In the genomic region with DNA sequence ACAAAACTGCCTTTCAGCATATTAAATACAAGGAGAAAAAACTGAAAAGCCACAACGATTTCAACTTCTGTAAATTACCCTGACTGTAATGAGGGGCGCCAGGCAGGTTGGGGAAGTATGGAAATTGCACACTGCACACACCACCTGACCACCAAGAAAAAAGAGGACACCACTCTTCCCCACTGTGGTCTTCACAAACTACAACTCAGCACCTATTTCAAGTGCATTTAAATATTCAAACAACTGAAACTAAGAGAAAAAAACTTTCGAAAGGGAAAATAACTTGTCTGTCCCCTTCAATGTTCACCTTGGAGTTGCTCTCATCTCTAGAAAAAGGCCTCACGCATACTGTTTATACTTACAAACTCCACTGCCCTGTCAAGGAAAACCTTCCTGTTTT, we compare ENCODE assay signal across 8 cellular contexts. TPM values are rescaled to one million over a fixed set of nuclear protein-coding genes. Genes with fewer than 3 reads are reported as not detected.
DNase-seq lines count a peak whose midpoint lies in the region; ATAC-seq and TF ChIP-seq lines count a peak whose summit lies in the region.

No MANE protein-coding gene starts in this region.

- TF ChIP-seq CTCF in NB4 (IDR thresholded peaks at IDR 0.05; ENCODE audit: low read depth, low read length) = no peak
- no peak for TF ChIP-seq CTCF in colonic mucosa (IDR thresholded peaks at IDR 0.05)
- TF ChIP-seq CTCF in nephron (IDR thresholded peaks at IDR 0.05; ENCODE audit: unreplicated experiment in 3 of 3) = no peak
- no peak for TF ChIP-seq CTCF in RWPE1 (conservative IDR thresholded peaks at IDR 0.05; ENCODE audit: low read depth)

- peak overlapping the region; percentile 56 for H3K27ac ChIP-seq in colonic mucosa
- H3K27ac ChIP-seq in RWPE1 = no peak overlapping the region

- intact Hi-C loops in activated naive CD4-positive, alpha-beta T cell treated with anti-CD3 and anti-CD28 coated beads for 36 hours (cut with micrococcal nuclease) = no loop called here
- intact Hi-C loops in colonic mucosa (cut with DNase I) = loop anchor here (10.0 kb wide), 1 partner anchor 125 kb away; a partner anchor contains a TSS

- H3K4me1 Mint-ChIP-seq in activated naive CD4-positive, alpha-beta T cell treated with anti-CD3 and anti-CD28 coated beads for 36 hours (ENCODE audit: low read depth) = peaks cover 39% of the 10 kb centered on the region
- H3K4me1 Mint-ChIP-seq in nephron = peaks cover 38% of the 10 kb centered on the region

- peaks cover 8% of the 10 kb centered on the region for H3K4me1 ChIP-seq in colonic mucosa

- peak overlapping the region; percentile 84 for H3K4me3 Mint-ChIP-seq in activated naive CD4-positive, alpha-beta T cell treated with anti-CD3 and anti-CD28 coated beads for 36 hours
- peak overlapping the region; percentile 87 to 96 (median 96) for H3K4me3 Mint-ChIP-seq in nephron

- CTCF ChIA-PET in activated naive CD4-positive, alpha-beta T cell treated with anti-CD3 and anti-CD28 coated beads for 36 hours (lab: Charles Lee) = interaction anchor here (1.0 kb wide), 1 partner anchor 123 kb away, joined by 3 read pairs; no protein-coding TSS in a partner anchor
- CTCF ChIA-PET in RWPE1 (lab: Yijun Ruan, JAX) = no interaction called here

- no peaks in the 10 kb centered on the region for H3K9me3 Mint-ChIP-seq in activated naive CD4-positive, alpha-beta T cell treated with anti-CD3 and anti-CD28 coated beads for 36 hours
- no peaks in the 10 kb centered on the region for H3K9me3 Mint-ChIP-seq in nephron

- TF ChIP-seq POLR2A in NB4 (IDR thresholded peaks at IDR 0.05; ENCODE audit: extremely low read depth, insufficient read length) = no peak

- peak overlapping the region; percentile 83 for H3K27ac Mint-ChIP-seq in activated naive CD4-positive, alpha-beta T cell treated with anti-CD3 and anti-CD28 coated beads for 36 hours
- peak overlapping the region; percentile 90 to 97 (median 97) for H3K27ac Mint-ChIP-seq in nephron

- DNase-seq in activated naive CD4-positive, alpha-beta T cell treated with anti-CD3 and anti-CD28 coated beads for 36 hours = no peak
- no peak for DNase-seq in activated naive CD4-positive, alpha-beta T cell treated with anti-CD3 and anti-CD28 coated beads, Interleukin-2, amount 50 U/mL, for 16 hours
- peak; percentile 81 for DNase-seq in NB4 (ENCODE audit: low read depth)
- DNase-seq in colonic mucosa = no peak
- no peak for DNase-seq in NCI-H1092 (lab: John Stamatoyannopoulos, UW)
- DNase-seq in RWPE1 (ENCODE audit: low spot score) = no peak

- no peaks in the 10 kb centered on the region for H3K9me3 ChIP-seq in colonic mucosa

- H3K4me3 ChIP-seq in NB4 (ENCODE audit: low read depth, low read length) (peak overlapping the region; percentile 71), colonic mucosa (peak overlapping the region; percentile 37)

- H3K9ac ChIP-seq in colonic mucosa (ENCODE audit: low read depth in 2 of 2, low read length in 2 of 2) = peak overlapping the region; percentile 81 to 87

- no peaks in the 10 kb centered on the region for H3K27me3 ChIP-seq in colonic mucosa

- POLR2A ChIA-PET in RWPE1 (lab: Yijun Ruan, JAX; ENCODE audit: low non-redundant PET) = no interaction called here

- ATAC-seq in HG03097 (IDR thresholded peaks at IDR 0.05; ENCODE audit: low FRiP score, unreplicated experiment) = no peak

- no peaks in the 10 kb centered on the region for H3K27me3 Mint-ChIP-seq in activated naive CD4-positive, alpha-beta T cell treated with anti-CD3 and anti-CD28 coated beads for 36 hours (ENCODE audit: low read depth)
- H3K27me3 Mint-ChIP-seq in nephron (ENCODE audit: low read depth) = no peaks in the 10 kb centered on the region

- H3K36me3 Mint-ChIP-seq in activated naive CD4-positive, alpha-beta T cell treated with anti-CD3 and anti-CD28 coated beads for 36 hours (ENCODE audit: low read depth) = peaks cover 16% of the 10 kb centered on the region
- H3K36me3 Mint-ChIP-seq in nephron (ENCODE audit: low read depth) = no peaks in the 10 kb centered on the region

- H3K36me3 ChIP-seq in colonic mucosa = no peaks in the 10 kb centered on the region

RNA-seq across cellular contexts. Expression of a gene that starts 1.5 kb away (rescaled TPM):
- 10 to 100 TPM; 66.7 to 69.3 TPM for total RNA-seq in activated naive CD4-positive, alpha-beta T cell treated with anti-CD3 and anti-CD28 coated beads for 36 hours
- 100 to 1,000 TPM; 129 to 136 TPM for total RNA-seq in colonic mucosa

RNA-seq across cellular contexts. Expression of a gene that starts 58.3 kb away (rescaled TPM):
- total RNA-seq in activated naive CD4-positive, alpha-beta T cell treated with anti-CD3 and anti-CD28 coated beads for 36 hours = 10 to 100 TPM; 98.3 to 98.9 TPM
- total RNA-seq in colonic mucosa = 10 to 100 TPM; 22.4 to 43.6 TPM
